ENCODE assay signal across 8 cellular contexts in the genomic region with DNA sequence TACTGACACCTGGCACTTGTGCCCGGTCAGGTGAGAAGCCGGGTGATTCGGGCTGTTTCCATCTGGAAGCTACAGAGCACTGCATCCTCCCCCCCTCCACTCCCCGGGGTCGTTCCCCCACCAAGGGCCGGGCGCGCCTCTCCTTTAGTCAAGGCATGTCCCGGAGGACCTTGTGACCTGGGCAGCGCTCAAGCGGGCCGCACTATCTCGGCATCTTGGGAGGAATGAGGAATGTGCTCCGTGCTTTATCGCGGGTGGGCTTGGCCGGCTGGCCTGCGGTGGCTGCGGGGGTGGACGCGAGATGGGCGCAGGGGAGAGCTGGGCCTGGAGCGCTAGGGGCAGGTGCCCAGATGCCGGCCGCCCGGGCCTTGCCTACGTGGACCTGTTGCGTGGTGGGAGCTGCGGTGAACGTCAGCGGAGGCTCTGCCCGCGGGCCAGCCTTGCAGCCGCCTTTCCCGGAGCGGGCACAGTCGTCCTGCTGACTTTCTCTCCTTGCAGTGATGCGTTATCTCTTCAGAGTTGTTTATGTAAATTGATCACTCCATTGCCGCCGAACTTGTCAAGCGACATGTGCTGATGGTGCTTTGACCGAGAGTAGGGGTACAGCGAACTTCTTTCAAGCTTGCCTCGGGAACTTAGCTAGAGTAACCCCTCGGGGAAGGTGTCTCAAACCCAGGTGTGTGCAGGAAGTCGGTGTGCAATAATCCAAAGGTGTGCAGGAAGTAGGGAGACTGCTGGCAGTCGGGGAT. TPM values are rescaled to one million over a fixed set of nuclear protein-coding genes. Genes with fewer than 3 reads are reported as not detected.
DNase-seq lines count a peak whose midpoint lies in the region; ATAC-seq lines count a peak whose summit lies in the region.

No MANE protein-coding gene starts in this region.

- H3K27ac ChIP-seq in mesodermal cell (ENCODE audit: low read depth, low read length, severe bottlenecking) = no peak overlapping the region
- H3K27ac ChIP-seq in thymus (ENCODE audit: low read depth) = peak overlapping the region; percentile 21

- H3K36me3 ChIP-seq in mesodermal cell (ENCODE audit: control insufficient read depth, insufficient read depth, low read length) (no peaks in the 10 kb centered on the region), thymus (ENCODE audit: control insufficient read depth, insufficient read depth) (no peaks in the 10 kb centered on the region)

- peaks cover 19% of the 10 kb centered on the region for H3K27me3 Mint-ChIP-seq in activated CD4-positive, alpha-beta T cell treated with anti-CD3 and anti-CD28 coated beads for 36 hours
- H3K27me3 Mint-ChIP-seq in T-cell = peaks cover 9 to 17% of the 10 kb centered on the region in 2 donors

- peak; percentile 30 for DNase-seq in activated CD4-positive, alpha-beta T cell treated with anti-CD3 and anti-CD28 coated beads for 36 hours
- no peak for DNase-seq in activated CD4-positive, alpha-beta T cell treated with anti-CD3 and anti-CD28 coated beads for 1 hour
- DNase-seq in T-cell = peak in 9 of 34 experiments; percentile 0 to 12 (median 7)
- peak; percentile 8 for DNase-seq in effector CD8-positive, alpha-beta T cell (lab: John Stamatoyannopoulos, UW)

- H3K4me3 ChIP-seq in mesodermal cell (ENCODE audit: extremely low read depth, insufficient read depth, low read length, poor library complexity, severe bottlenecking) (peak overlapping the region; percentile 72), thymus (ENCODE audit: low read length) (peak overlapping the region; percentile 84)

- H3K36me3 Mint-ChIP-seq in activated CD4-positive, alpha-beta T cell treated with anti-CD3 and anti-CD28 coated beads for 36 hours (ENCODE audit: low read depth) = no peaks in the 10 kb centered on the region
- H3K36me3 Mint-ChIP-seq in T-cell = no peaks in the 10 kb centered on the region

- ATAC-seq in activated CD4-positive, alpha-beta T cell treated with anti-CD3 and anti-CD28 coated beads for 36 hours = no peak
- ATAC-seq in T-cell (replicated peaks in 1 of 4) (no peak), GM18873 (IDR thresholded peaks at IDR 0.05; ENCODE audit: low FRiP score, unreplicated experiment) (no peak), HG03469 (IDR thresholded peaks at IDR 0.05; ENCODE audit: unreplicated experiment) (no peak)

- POLR2A ChIA-PET in activated CD4-positive, alpha-beta T cell treated with anti-CD3 and anti-CD28 coated beads for 36 hours (lab: Charles Lee) = interaction anchor here (0.6 kb wide), 1 partner anchor 307 kb away, joined by 3 read pairs; no protein-coding TSS in a partner anchor
- POLR2A ChIA-PET in T-cell (lab: Charles Lee) = no interaction called here

- 3 to 6% methylated on average over 23 to 30 of the region's 47 CpGs for WGBS in mesodermal cell (ENCODE audit: insufficient coverage in 2 of 2), 2 experiments
- 5% methylated on average over 47 of the region's 47 CpGs for WGBS in thymus

- H3K4me3 Mint-ChIP-seq in activated CD4-positive, alpha-beta T cell treated with anti-CD3 and anti-CD28 coated beads for 36 hours = peak overlapping the region; percentile 90
- peak overlapping the region; percentile 96 to 97 (median 96) for H3K4me3 Mint-ChIP-seq in T-cell

- no peaks in the 10 kb centered on the region for H3K27me3 ChIP-seq in thymus (ENCODE audit: control insufficient read depth, insufficient read depth)

- no peaks in the 10 kb centered on the region for H3K9me3 ChIP-seq in mesodermal cell (ENCODE audit: control insufficient read depth, low read length)
- H3K9me3 ChIP-seq in thymus (ENCODE audit: control insufficient read depth) = no peaks in the 10 kb centered on the region

- H3K27ac Mint-ChIP-seq in activated CD4-positive, alpha-beta T cell treated with anti-CD3 and anti-CD28 coated beads for 36 hours = peak overlapping the region; percentile 22
- peak overlapping the region; percentile 53 to 72 for H3K27ac Mint-ChIP-seq in T-cell

- intact Hi-C loops in activated CD4-positive, alpha-beta T cell treated with anti-CD3 and anti-CD28 coated beads for 36 hours (cut with DNase I, micrococcal nuclease) = loop anchor here (2.0 to 10.0 kb wide), 6 partner anchors 141 to 1431 kb away; partner anchors contain the start of genes GCLC (in 1 of the 2) and PAQR8 (in 1 of the 2)

- H3K4me1 ChIP-seq in mesodermal cell (ENCODE audit: control insufficient read depth, insufficient read depth, low read length, poor library complexity, severe bottlenecking) (peaks cover 12% of the 10 kb centered on the region), thymus (ENCODE audit: control insufficient read depth, insufficient read depth, low read length) (peaks cover 12% of the 10 kb centered on the region)

- no peaks in the 10 kb centered on the region for H3K9me3 Mint-ChIP-seq in activated CD4-positive, alpha-beta T cell treated with anti-CD3 and anti-CD28 coated beads for 36 hours (ENCODE audit: low read depth)
- no peaks in the 10 kb centered on the region for H3K9me3 Mint-ChIP-seq in T-cell

- H3K4me1 Mint-ChIP-seq in activated CD4-positive, alpha-beta T cell treated with anti-CD3 and anti-CD28 coated beads for 36 hours = peaks cover 17% of the 10 kb centered on the region
- H3K4me1 Mint-ChIP-seq in T-cell = peaks cover 28 to 31% (median 29%) of the 10 kb centered on the region in 3 donors

- CTCF ChIA-PET in activated CD4-positive, alpha-beta T cell treated with anti-CD3 and anti-CD28 coated beads for 36 hours (lab: Charles Lee) = interaction anchor here (0.7 to 3.2 kb wide), 5 partner anchors 23 to 160 kb away, joined by 3 to 17 read pairs (median 4); no protein-coding TSS in a partner anchor
- CTCF ChIA-PET in T-cell (lab: Charles Lee) = no interaction called here

RNA-seq across cellular contexts. Expression of gene LRRC1, which starts 1.1 kb away (rescaled TPM):
- total RNA-seq in activated CD4-positive, alpha-beta T cell treated with anti-CD3 and anti-CD28 coated beads for 36 hours = 1 to 10 TPM; 2.3 to 3.1 TPM
- 1 to 10 TPM; 2.1 to 3.9 (median 2.8) TPM for total RNA-seq in T-cell
- 5.1 TPM for polyA plus RNA-seq in mesodermal cell (2013, experiment 1 of 2)
- 6.5 TPM for polyA plus RNA-seq in mesodermal cell (2013, experiment 2 of 2)
- 21.7 TPM for polyA plus RNA-seq in thymus
